Comparison of ENCODE assay signal across 11 cellular contexts in the genomic region with DNA sequence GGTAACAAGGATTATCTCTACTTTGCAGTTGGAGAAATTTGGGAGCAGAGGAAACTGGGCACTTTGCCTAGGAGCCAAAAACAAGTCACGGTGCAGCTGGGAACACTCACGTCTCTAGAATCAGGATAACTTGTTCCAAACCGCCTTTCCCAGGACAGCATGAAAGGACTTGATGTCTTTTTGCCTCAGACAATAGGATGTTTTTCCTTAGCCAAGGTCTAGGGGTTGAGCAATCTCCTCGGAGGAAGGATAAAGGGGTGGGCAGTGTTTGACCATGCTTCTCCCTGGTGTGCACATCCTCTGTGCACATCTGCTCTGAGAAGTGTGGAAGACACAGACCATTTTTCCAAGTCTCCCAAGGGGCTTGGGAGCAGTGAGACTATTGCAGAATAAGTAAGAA. TPM values are rescaled to one million over a fixed set of nuclear protein-coding genes. Genes with fewer than 3 reads are reported as not detected.
DNase-seq lines count a peak whose midpoint lies in the region; ATAC-seq, FAIRE-seq and TF ChIP-seq lines count a peak whose summit lies in the region.
"Had no signal": no experiment of that assay in that cellular context is flagged by ENCODE, and none has a peak within 500 bp of the region (broad histone marks: within the 10 kb centered on the region; RNA-seq: fewer than 3 reads in every experiment).

No MANE protein-coding gene starts in this region.

- no peak for TF ChIP-seq CTCF in foreskin keratinocyte (conservative IDR thresholded peaks at IDR 0.05)
- no peak for TF ChIP-seq CTCF in pancreas (IDR thresholded peaks at IDR 0.05)
- TF ChIP-seq CTCF in nephron progenitor cell (IDR thresholded peaks at IDR 0.05), result no peak

- H3K79me2 ChIP-seq in ACC112 (ENCODE audit: control insufficient read depth, insufficient read depth, low read length, unreplicated experiment), result no peaks in the 10 kb centered on the region

- H3K4me3 ChIP-seq in ACC112 (ENCODE audit: low read depth, low read length) (no peak overlapping the region), pancreas (no peak overlapping the region)

- H3K4me3 Mint-ChIP-seq in nephron progenitor cell, result no peak overlapping the region

- 46 to 47% methylated on average over 4 of the region's 4 CpGs for WGBS in pancreas, 2 donors

- DNase-seq in foreskin keratinocyte, result peak; percentile 83 to 90
- DNase-seq in pancreas, result peak in 1 of 6 donors; percentile 6
- no peak for DNase-seq in NCI-H1694 (lab: John Stamatoyannopoulos, UW)
- DNase-seq in nephron progenitor cell, result no peak
- no peak for DNase-seq in stimulated activated CD4-positive, alpha-beta T cell treated with anti-CD3 and anti-CD28 coated beads, Interleukin-15, amount 100 ng/mL, for 24 hours
- DNase-seq in HEK293T (ENCODE audit: extremely low spot score), result no peak
- DNase-seq: effector CD4-positive, alpha-beta T cell; NCI-H2029 treated with DMSO at 0.1 percent for 48 hours had no signal

- H3K9me3 ChIP-seq in pancreas, result no peaks in the 10 kb centered on the region

- H3K4me1 Mint-ChIP-seq in nephron progenitor cell, result peaks cover 39% of the 10 kb centered on the region

- H3K27me3 Mint-ChIP-seq in nephron progenitor cell (ENCODE audit: low read depth, poor library complexity), result no peaks in the 10 kb centered on the region

- H3K27me3 ChIP-seq in ACC112 (ENCODE audit: insufficient read depth, low read length) (no peaks in the 10 kb centered on the region), foreskin keratinocyte (no peaks in the 10 kb centered on the region), pancreas (no peaks in the 10 kb centered on the region)

- FAIRE-seq in pancreas (lab: Jason Lieb, UNC), result no peak

- no peaks in the 10 kb centered on the region for H3K36me3 ChIP-seq in ACC112 (ENCODE audit: insufficient read depth, low read length)
- no peaks in the 10 kb centered on the region for H3K36me3 ChIP-seq in pancreas

- CTCF ChIA-PET in HEK293T (lab: Yijun Ruan, JAX), result no interaction called here

- ATAC-seq in foreskin keratinocyte (peak; percentile 63), pancreas (peak in 3 of 4 donors; percentile 25 to 64 (median 44))

- peaks cover 5% of the 10 kb centered on the region for H3K36me3 Mint-ChIP-seq in nephron progenitor cell (ENCODE audit: low read depth)

- intact Hi-C loops in pancreas (cut with DNase I), result no loop called here

- H3K4me1 ChIP-seq in ACC112 (ENCODE audit: control insufficient read depth, insufficient read depth, low read length, unreplicated experiment) (peaks cover 5% of the 10 kb centered on the region), foreskin keratinocyte (peaks cover 11% of the 10 kb centered on the region), pancreas (peaks cover 0 to 9% (median 0%) of the 10 kb centered on the region in 3 donors)

- peaks cover 11% of the 10 kb centered on the region for H3K9me3 Mint-ChIP-seq in nephron progenitor cell

- no peak overlapping the region for H3K27ac Mint-ChIP-seq in nephron progenitor cell

- POLR2A ChIA-PET in HEK293T (lab: Yijun Ruan, JAX), result no interaction called here

- peak overlapping the region; percentile 48 for H2AFZ ChIP-seq in ACC112 (ENCODE audit: low read length, unreplicated experiment)

- H3K27ac ChIP-seq in ACC112 (ENCODE audit: low read depth, low read length) (no peak overlapping the region), angular gyrus (ENCODE audit: low read depth, low read length) (peak overlapping the region; percentile 78), foreskin keratinocyte (no peak overlapping the region), pancreas (no peak overlapping the region)

TF ChIP-seq in HEK293T, 16 proteins besides CTCF, POLR2A, EP300 and RAD21:
- TF ChIP-seq SUZ12 (IDR thresholded peaks at IDR 0.05), result no peak
- no peak for TF ChIP-seq HDGF (IDR thresholded peaks at IDR 0.05; ENCODE audit: borderline replicate concordance)
- TF ChIP-seq FOXM1 (IDR thresholded peaks at IDR 0.05; ENCODE audit: borderline replicate concordance), result no peak
- TF ChIP-seq FOXA1 (IDR thresholded peaks at IDR 0.05), result no peak
- no peak for TF ChIP-seq LEF1 (IDR thresholded peaks at IDR 0.05; ENCODE audit: borderline replicate concordance)
- TF ChIP-seq CTBP1 (IDR thresholded peaks at IDR 0.05; ENCODE audit: borderline replicate concordance), result no peak
- TF ChIP-seq ZNF384 (IDR thresholded peaks at IDR 0.05), result no peak

RNA-seq across cellular contexts. Expression of a gene that starts 1.7 kb away (rescaled TPM):
- total RNA-seq in foreskin keratinocyte (not detected in 2 replicates), pancreas (10 to 100 TPM; 19.6 to 77.0 (median 37.2) TPM)
- polyA plus RNA-seq in foreskin keratinocyte (not detected in 2 replicates), pancreas (10 to 100 TPM; 21.7 to 39.1 TPM)
- total RNA-seq: mononuclear cell had no signal

Comparison
In these comparisons a context has a peak if more than half of its experiments do, and no peak if none do; other contexts are left out.
1. DNase-seq: peak in foreskin keratinocyte (2 of 2); none in NCI-H1694 (single experiment), nephron progenitor cell (single experiment), stimulated activated CD4-positive, alpha-beta T cell treated with anti-CD3 and anti-CD28 coated beads, Interleukin-15, amount 100 ng/mL, for 24 hours (single experiment) and HEK293T (single experiment).
2. RNA of a gene that starts 1.7 kb away (total RNA-seq): 19.6 to 77.0 TPM in pancreas; not detected in foreskin keratinocyte; every median in the first group is over 10 times any median in the second.